ENCODE assay signal across 1 cellular context in the genomic region with DNA sequence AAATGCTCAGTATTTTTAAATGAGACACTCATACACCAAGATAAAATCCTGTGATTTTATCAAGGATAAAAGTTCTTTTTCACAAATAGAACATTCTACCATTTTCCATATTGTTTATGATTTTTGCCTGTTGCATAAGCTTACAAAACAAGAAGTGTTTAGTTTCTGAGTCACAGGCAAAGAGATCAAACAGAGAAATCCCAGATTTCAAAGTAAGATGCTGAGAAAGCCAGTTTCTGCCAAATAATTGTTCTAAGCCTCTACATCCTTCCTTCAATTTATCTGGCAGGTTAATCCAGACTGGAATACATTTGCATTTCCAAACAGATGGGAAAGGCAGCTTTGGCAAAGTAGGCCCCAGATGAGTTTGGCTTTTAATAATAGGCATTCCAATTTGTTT.
TF ChIP-seq lines count a peak whose summit lies in the region.

No MANE protein-coding gene starts in this region.

TF ChIP-seq in K562, 482 proteins besides CTCF, POLR2A, EP300 and RAD21 (continued from another document):
- TF ChIP-seq ATF4 (CRISPR knock-in tag; IDR thresholded peaks at IDR 0.05) (no peak), ZNF175 (CRISPR knock-in tag; IDR thresholded peaks at IDR 0.05; ENCODE audit: low read depth) (peak; percentile 96), SMARCE1 (IDR thresholded peaks at IDR 0.05) (no peak), RB1 (IDR thresholded peaks at IDR 0.05; ENCODE audit: low read depth) (no peak), CEBPG (CRISPR knock-in tag; IDR thresholded peaks at IDR 0.05) (no peak), CEBPG (tag; conservative IDR thresholded peaks at IDR 0.05 in 1 of 2, IDR thresholded peaks at IDR 0.05 in 1 of 2) (peak in 1 of 2 experiments; percentile 74; a peak in 2 of 4 replicates)
